ENCODE assay signal across 8 cellular contexts in the genomic region with DNA sequence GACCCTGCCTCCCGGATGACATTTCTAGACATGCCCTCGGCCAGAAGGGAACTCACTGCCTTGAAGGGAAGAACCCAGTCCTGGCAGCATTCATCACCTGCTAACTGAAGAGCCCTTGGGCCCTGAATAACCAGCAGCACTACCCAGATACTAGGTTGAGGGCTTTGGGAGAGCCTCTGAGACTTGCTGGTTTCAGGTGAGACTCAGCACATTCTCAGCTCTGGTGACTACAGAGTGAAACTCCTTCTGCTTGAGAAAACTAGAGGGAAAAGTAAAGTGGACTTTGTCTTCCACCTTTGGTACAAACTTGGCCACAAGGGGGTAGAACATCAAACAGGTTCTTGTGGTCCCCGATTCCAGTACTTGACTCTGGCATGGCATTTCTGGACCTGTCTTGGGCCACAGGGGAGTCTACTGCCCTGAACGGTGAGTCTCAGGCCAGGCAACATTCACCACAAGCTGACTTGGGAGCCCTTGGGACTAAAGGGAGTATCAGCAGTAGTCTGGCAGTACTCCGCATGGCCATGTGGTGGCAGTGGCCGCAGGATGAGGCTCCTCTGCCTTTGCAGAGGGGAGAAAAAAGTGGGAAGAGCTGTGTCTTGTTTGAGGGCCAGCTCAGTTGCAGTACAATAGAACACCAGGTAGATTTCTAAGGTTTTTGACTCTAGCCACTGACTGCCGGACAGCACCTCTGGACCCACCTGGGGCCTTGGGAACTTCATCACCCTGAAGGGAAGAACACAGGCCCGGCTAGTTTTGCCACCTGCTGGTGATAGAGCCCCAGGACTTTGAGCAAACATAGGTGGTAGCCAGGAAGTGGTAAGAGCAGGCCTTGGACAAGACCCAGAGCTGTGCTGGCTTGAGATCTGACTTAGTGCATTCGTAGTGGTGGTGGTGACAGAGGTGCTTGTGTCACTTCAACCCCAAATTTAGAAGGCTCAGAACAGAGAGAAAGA.
A peak's percentile ranks its signal among the peaks of the same experiment; 100 is the strongest.
DNase-seq lines count a peak whose midpoint lies in the region; ATAC-seq and TF ChIP-seq lines count a peak whose summit lies in the region.
"Had no signal": no experiment of that assay in that cellular context is flagged by ENCODE, and none has a peak within 500 bp of the region (broad histone marks: within the 10 kb centered on the region; RNA-seq: fewer than 3 reads in every experiment).

No MANE protein-coding gene starts in this region.

- no peak overlapping the region for H3K4ac ChIP-seq in mesendoderm (ENCODE audit: low read depth, low read length)

- no peaks in the 10 kb centered on the region for H3K79me1 ChIP-seq in mesendoderm (ENCODE audit: low read length)

- H3K27me3 ChIP-seq in mesendoderm (ENCODE audit: insufficient read depth, low read length, poor library complexity) = no peaks in the 10 kb centered on the region

- peak; percentile 39 for TF ChIP-seq CTCF in LNCaP clone FGC (IDR thresholded peaks at IDR 0.05; ENCODE audit: control insufficient read depth, extremely low read depth, insufficient read depth)
- peak; percentile 51 for TF ChIP-seq CTCF in astrocyte of the spinal cord (IDR thresholded peaks at IDR 0.05; ENCODE audit: low read depth, low read length)

- ATAC-seq in GM18511 (IDR thresholded peaks at IDR 0.05; ENCODE audit: unreplicated experiment) (peak; percentile 72), HG03025 (IDR thresholded peaks at IDR 0.05; ENCODE audit: low FRiP score, unreplicated experiment) (no peak), HG03175 (IDR thresholded peaks at IDR 0.05; ENCODE audit: unreplicated experiment) (no peak), HG03135 (IDR thresholded peaks at IDR 0.05; ENCODE audit: unreplicated experiment) (no peak)

- H3K4me3 ChIP-seq in LNCaP clone FGC (ENCODE audit: low read depth, low read length) (no peak overlapping the region), astrocyte of the spinal cord (ENCODE audit: low read depth, low read length) (no peak overlapping the region), mesendoderm (ENCODE audit: low read length) (no peak overlapping the region)

- H3K4me2 ChIP-seq in mesendoderm (ENCODE audit: low read length) = no peak overlapping the region

- no peak overlapping the region for H3K9ac ChIP-seq in mesendoderm (ENCODE audit: low read length)

- no peak overlapping the region for H2BK15ac ChIP-seq in mesendoderm (replicated peaks; ENCODE audit: low read depth)

- H3K27ac ChIP-seq in mesendoderm (ENCODE audit: low read depth, low read length) = no peak overlapping the region

- H3K23ac ChIP-seq in mesendoderm (ENCODE audit: low read length) = no peak overlapping the region

- H2AK5ac ChIP-seq in mesendoderm (ENCODE audit: low read length) = no peak overlapping the region

- no peak overlapping the region for H4K8ac ChIP-seq in mesendoderm (ENCODE audit: low read depth, low read length)

- H3K4me1 ChIP-seq in mesendoderm (ENCODE audit: control insufficient read depth, low read depth, low read length) = no peaks in the 10 kb centered on the region

- DNase-seq in LNCaP clone FGC (ENCODE audit: low read depth) = peak; percentile 40
- DNase-seq in astrocyte of the spinal cord (ENCODE audit: low read depth, low spot score) = peak; percentile 10
- DNase-seq in mesendoderm = peak; percentile 67
- DNase-seq: cerebellar nuclear complex had no signal

- H2BK120ac ChIP-seq in mesendoderm (ENCODE audit: low read depth, low read length) = no peak overlapping the region

- H3K18ac ChIP-seq in mesendoderm (ENCODE audit: low read length) = no peak overlapping the region

- no peaks in the 10 kb centered on the region for H3K36me3 ChIP-seq in mesendoderm (ENCODE audit: control insufficient read depth, insufficient read depth, low read length)

- H4K5ac ChIP-seq in mesendoderm (ENCODE audit: low read length) = no peak overlapping the region

- H3K79me2 ChIP-seq in mesendoderm (ENCODE audit: control insufficient read depth, insufficient read depth, low read length) = no peaks in the 10 kb centered on the region

- H3K56ac ChIP-seq in mesendoderm (ENCODE audit: low read length) = no peak overlapping the region

- in situ Hi-C loops in astrocyte of the spinal cord (cut with HindIII; ENCODE audit: low sequenced_read_pairs) = no loop called here

- no peak overlapping the region for H2BK5ac ChIP-seq in mesendoderm (ENCODE audit: low read length)

- WGBS in mesendoderm (ENCODE audit: extremely low coverage, insufficient coverage, low lambda C conversion rate) = no CpG with 5 or more reads among the region's 9 CpGs

Comparison
In these comparisons a context has a peak if more than half of its experiments do, and no peak if none do; other contexts are left out.
1. DNase-seq: peak in every context shown above with its lines; median percentile 67 in mesendoderm; 40 in LNCaP clone FGC; 10 in astrocyte of the spinal cord.